ENCODE assay signal across 17 cellular contexts in the genomic region with DNA sequence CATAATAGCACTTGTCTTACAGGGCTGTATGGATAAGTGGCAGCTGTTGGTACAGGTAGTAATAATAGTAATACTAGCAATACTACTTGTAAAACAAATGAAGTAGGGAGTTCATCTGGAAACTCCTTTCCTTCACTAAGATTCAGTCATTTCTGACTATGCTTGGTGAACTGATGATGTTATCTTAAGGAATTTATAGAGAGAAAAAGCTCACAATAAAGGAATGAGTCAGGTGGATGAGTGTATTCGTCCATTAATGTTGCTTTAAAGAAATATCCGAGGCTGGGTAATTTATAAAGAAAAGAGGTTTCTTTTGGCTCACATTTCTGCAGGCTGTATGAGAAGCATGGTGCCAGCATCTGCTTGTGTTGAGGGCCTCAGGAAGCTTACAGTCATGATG.
"Had no signal": no experiment of that assay in that cellular context is flagged by ENCODE, and none has a peak within 500 bp of the region (broad histone marks: within the 10 kb centered on the region; RNA-seq: fewer than 3 reads in every experiment).

No MANE protein-coding gene starts in this region.

- H3K4me1 ChIP-seq: uterus had no signal

- H3K9me3 ChIP-seq: tibial nerve, uterus had no signal

- H3K36me3 ChIP-seq: tibial nerve, uterus had no signal

- ATAC-seq: effector memory CD8-positive, alpha-beta T cell; natural killer cell treated with Interleukin-12 subunit alpha and Interleukin-12 subunit beta and Interleukin-15 and Interleukin-18, amount 100 ng/mL, for 72 hours had no signal

- H3K4me3 ChIP-seq: tibial nerve, uterus had no signal

- H3K27ac ChIP-seq: tibial nerve, uterus had no signal

- DNase-seq: activated CD4-positive, alpha-beta T cell treated with anti-CD3 and anti-CD28 coated beads, Interleukin-2, amount 10 ng/mL, durations not matched to agents 7 days and 5 days; activated CD8-positive, alpha-beta memory T cell treated with anti-CD3 and anti-CD28 coated beads for 24 hours; activated naive CD8-positive, alpha-beta T cell treated with anti-CD3 and anti-CD28 coated beads, Interleukin-2, amount 10 ng/mL, durations not matched to agents 7 days and 5 days; dermis blood vessel endothelial cell; effector memory CD8-positive, alpha-beta T cell; hypothalamus; kidney glomerular epithelial cell; occipital lobe; right cardiac atrium; small intestine; stimulated activated CD4-positive, alpha-beta T cell treated with anti-CD3 and anti-CD28 coated beads, Interleukin-4, amount 100 ng/mL, for 24 hours; stimulated activated naive CD4-positive, alpha-beta T cell treated with Interleukin-2 at 50 U/mL for 16 hours; substantia nigra; T-helper 2 cell; uterus had no signal

- H3K27me3 ChIP-seq: tibial nerve, uterus had no signal
